ENCODE assay signal across 12 cellular contexts in the genomic region with DNA sequence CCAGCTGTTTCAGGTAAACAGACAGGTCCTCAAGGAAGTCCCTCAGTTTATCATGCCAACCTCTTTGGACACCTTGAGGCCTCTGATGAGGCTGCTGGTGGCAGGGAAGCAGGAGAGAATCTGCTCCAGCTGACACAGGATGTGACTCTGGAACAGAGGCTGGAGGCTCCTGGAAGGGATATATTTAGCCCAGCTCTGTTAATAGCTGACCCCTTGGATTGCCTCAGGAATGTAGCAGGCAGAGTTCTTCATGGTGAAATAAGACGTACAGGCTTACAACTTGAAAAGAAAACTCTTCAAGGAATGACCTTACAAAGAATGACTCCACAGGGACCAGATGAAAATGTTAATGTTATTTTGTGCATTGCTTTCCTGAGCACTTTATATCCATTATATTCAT.
A peak's percentile ranks its signal among the peaks of the same experiment; 100 is the strongest.
DNase-seq lines count a peak whose midpoint lies in the region; ATAC-seq and TF ChIP-seq lines count a peak whose summit lies in the region.
"Had no signal": no experiment of that assay in that cellular context is flagged by ENCODE, and none has a peak within 500 bp of the region (broad histone marks: within the 10 kb centered on the region; RNA-seq: fewer than 3 reads in every experiment).

No MANE protein-coding gene starts in this region.

- no peak for TF ChIP-seq CTCF in OCI-LY3 (IDR thresholded peaks at IDR 0.05; ENCODE audit: low read depth, low read length)
- no peak for TF ChIP-seq CTCF in fibroblast of mammary gland (conservative IDR thresholded peaks at IDR 0.05; ENCODE audit: control insufficient read depth, insufficient read depth, low read depth, low read length)
- TF ChIP-seq CTCF in mesothelial cell of epicardium (IDR thresholded peaks at IDR 0.05; ENCODE audit: unreplicated experiment): no peak

- H3K27me3 ChIP-seq in OCI-LY3 (ENCODE audit: low read depth, low read length): no peaks in the 10 kb centered on the region; the same call in 1 of the 2 replicates

- peaks cover 4% of the 10 kb centered on the region for H3K27me3 Mint-ChIP-seq in mesothelial cell of epicardium (ENCODE audit: low read depth)

- no peak overlapping the region for H3K27ac ChIP-seq in OCI-LY3 (ENCODE audit: low read length)

- peak overlapping the region; percentile 10 for H3K27ac Mint-ChIP-seq in mesothelial cell of epicardium

- no peaks in the 10 kb centered on the region for H3K9me3 ChIP-seq in OCI-LY3 (ENCODE audit: insufficient read depth, low read length)

- H3K4me2 ChIP-seq in OCI-LY3 (ENCODE audit: low read length): no peak overlapping the region

- H3K36me3 Mint-ChIP-seq in mesothelial cell of epicardium: no peaks in the 10 kb centered on the region

- peaks cover 5% of the 10 kb centered on the region; the same call in 1 of the 2 replicates for H3K4me1 ChIP-seq in OCI-LY3 (ENCODE audit: low read length)

- H3K9me3 Mint-ChIP-seq in mesothelial cell of epicardium: no peaks in the 10 kb centered on the region

- no peaks in the 10 kb centered on the region for H4K20me1 ChIP-seq in OCI-LY3 (ENCODE audit: insufficient read depth, low read length)

- no peak overlapping the region for H3K9ac ChIP-seq in OCI-LY3 (ENCODE audit: low read length)

- H3K4me3 Mint-ChIP-seq in mesothelial cell of epicardium: no peak overlapping the region

- H3K36me3 ChIP-seq in OCI-LY3 (replicated peaks; ENCODE audit: low read depth, low read length): no peaks in the 10 kb centered on the region

- DNase-seq in AG20443 (ENCODE audit: low spot score): peak; percentile 63
- DNase-seq in fibroblast of mammary gland (ENCODE audit: low read depth): peak; percentile 72
- no peak for DNase-seq in mesothelial cell of epicardium (ENCODE audit: low spot score in 2 of 2, unreplicated experiment in 2 of 2)
- DNase-seq in activated effector memory CD4-positive, alpha-beta T cell treated with anti-CD3 and anti-CD28 coated beads, Interleukin-2, amount 50 U/mL, for 16 hours: no peak
- DNase-seq in DMS153 treated with DMSO at 0.1 percent for 48 hours (lab: John Stamatoyannopoulos, UW; ENCODE audit: unreplicated experiment): no peak
- DNase-seq: DND-41; effector CD8-positive, alpha-beta T cell; NCI-H1092; SIG-M5 had no signal

- H3K4me1 Mint-ChIP-seq in mesothelial cell of epicardium: peaks cover 18% of the 10 kb centered on the region

- peak overlapping the region; percentile 27; the same call in 1 of the 2 replicates for H2AFZ ChIP-seq in OCI-LY3 (ENCODE audit: low read depth, low read length)

- no peaks in the 10 kb centered on the region for H3K79me2 ChIP-seq in OCI-LY3 (ENCODE audit: low read length)

- H3K4me3 ChIP-seq in OCI-LY3 (ENCODE audit: low read length): no peak overlapping the region
- no peak overlapping the region for H3K4me3 ChIP-seq in fibroblast of mammary gland (ENCODE audit: control insufficient read depth, low read depth, low read length)

- ATAC-seq in HG03108 (IDR thresholded peaks at IDR 0.05; ENCODE audit: unreplicated experiment): no peak
- no peak for ATAC-seq in HG02588 (IDR thresholded peaks at IDR 0.05; ENCODE audit: unreplicated experiment)

Comparison
In these comparisons a context has a peak if more than half of its experiments do, and no peak if none do; other contexts are left out.
1. DNase-seq: peak in AG20443 (single experiment) and fibroblast of mammary gland (single experiment); none in mesothelial cell of epicardium (0 of 2), activated effector memory CD4-positive, alpha-beta T cell treated with anti-CD3 and anti-CD28 coated beads, Interleukin-2, amount 50 U/mL, for 16 hours (single experiment) and DMS153 treated with DMSO at 0.1 percent for 48 hours (single experiment).